In genomic region chr2:85058619-85058941, GRCh38 we compare ENCODE assay signal across 21 cellular contexts.
A peak's percentile ranks its signal among the peaks of the same experiment; 100 is the strongest.
DNase-seq lines count a peak whose midpoint lies in the region; ATAC-seq and TF ChIP-seq lines count a peak whose summit lies in the region.
"Had no signal": no experiment of that assay in that cellular context is flagged by ENCODE, and none has a peak within 500 bp of the region (broad histone marks: within the 10 kb centered on the region; RNA-seq: fewer than 3 reads in every experiment).

No MANE protein-coding gene starts in this region.

- no peaks in the 10 kb centered on the region for H3K27me3 ChIP-seq in adipocyte (replicated peaks; ENCODE audit: control insufficient read depth, insufficient read depth, low read length)
- H3K27me3 ChIP-seq in right lobe of liver = no peaks in the 10 kb centered on the region
- H3K27me3 ChIP-seq in prostate gland (replicated peaks; ENCODE audit: insufficient read depth) = no peaks in the 10 kb centered on the region
- H3K27me3 ChIP-seq: BLaER1 treated with 17β-estradiol and CSF1 and Interleukin-3, amounts not matched to agents 10 nM and 100 nM; breast epithelium had no signal

- H3K9ac ChIP-seq in adipocyte (ENCODE audit: low read length) = no peak overlapping the region
- H3K9ac ChIP-seq: BLaER1 treated with 17β-estradiol and CSF1 and Interleukin-3, amounts not matched to agents 10 nM and 100 nM had no signal

- H3K4me1 ChIP-seq in adipocyte (ENCODE audit: control insufficient read depth, insufficient read depth, low read length) = peaks cover 30% of the 10 kb centered on the region
- peaks cover 0 to 7% (median 0%) of the 10 kb centered on the region in 4 donors for H3K4me1 ChIP-seq in right lobe of liver
- no peaks in the 10 kb centered on the region for H3K4me1 ChIP-seq in prostate gland (replicated peaks)
- H3K4me1 ChIP-seq: breast epithelium, psoas muscle had no signal

- peak; percentile 41 to 59 (median 46) for ATAC-seq in right lobe of liver
- ATAC-seq: activated CD8-positive, alpha-beta T cell treated with anti-CD3 and anti-CD28 coated beads, Interleukin-2, amount 10 ng/mL, durations not matched to agents 7 days and 5 days; activated T-cell treated with anti-CD3 and anti-CD28 coated beads, Interleukin-2, amount 50 U/mL, for 72 hours had no signal

- TF ChIP-seq CTCF in right lobe of liver (IDR thresholded peaks at IDR 0.05) (no peak), prostate gland (IDR thresholded peaks at IDR 0.05) (no peak)

- H3K36me3 ChIP-seq in adipocyte (ENCODE audit: control insufficient read depth, insufficient read depth, low read length, severe bottlenecking) (peaks cover 12% of the 10 kb centered on the region), right lobe of liver (no peaks in the 10 kb centered on the region), prostate gland (no peaks in the 10 kb centered on the region)
- H3K36me3 ChIP-seq: breast epithelium had no signal

- DNase-seq in NCI-H2227 (lab: John Stamatoyannopoulos, UW; ENCODE audit: unreplicated experiment) (peak; percentile 72), NCI-H2227 treated with DMSO at 0.1 percent for 48 hours (lab: John Stamatoyannopoulos, UW) (no peak), adipocyte (ENCODE audit: low read depth) (no peak), right lobe of liver (no peak), superior temporal gyrus (ENCODE audit: extremely low spot score) (peak; percentile 20), prostate gland (ENCODE audit: low spot score) (no peak), SIG-M5 treated with dmso at 0.1 percent for 504 hours (lab: John Stamatoyannopoulos, UW; ENCODE audit: unreplicated experiment) (no peak)
- no peak for DNase-seq in activated CD8-positive, alpha-beta memory T cell treated with anti-CD3 and anti-CD28 coated beads for 24 hours
- DNase-seq: activated CD4-positive, CD25-positive, alpha-beta regulatory T cell; activated CD8-positive, alpha-beta T cell treated with anti-CD3 and anti-CD28 coated beads, Interleukin-2, amount 10 ng/mL, durations not matched to agents 7 days and 5 days; activated naive CD8-positive, alpha-beta T cell treated with anti-CD3 and anti-CD28 coated beads for 36 hours; activated T-cell treated with anti-CD3 and anti-CD28 coated beads, Interleukin-2, amount 50 U/mL, for 72 hours; left ventricle myocardium superior; NCI-H1930; NCI-H526; psoas muscle; SIG-M5; T-helper 2 cell had no signal

- no peaks in the 10 kb centered on the region for H3K9me3 ChIP-seq in adipocyte (ENCODE audit: control insufficient read depth, low read length)
- H3K9me3 ChIP-seq in right lobe of liver = no peaks in the 10 kb centered on the region
- H3K9me3 ChIP-seq in prostate gland = no peaks in the 10 kb centered on the region
- H3K9me3 ChIP-seq: BLaER1 treated with 17β-estradiol and CSF1 and Interleukin-3, amounts not matched to agents 10 nM and 100 nM; breast epithelium; psoas muscle; thoracic aorta had no signal

- no peak for TF ChIP-seq POLR2A in right lobe of liver (IDR thresholded peaks at IDR 0.05)
- TF ChIP-seq POLR2A in prostate gland (IDR thresholded peaks at IDR 0.05) = no peak

- WGBS in right lobe of liver (ENCODE audit: insufficient coverage, low coverage, low lambda C conversion rate, missing lambda C conversion rate) = 9% methylated on average over 6 of the region's 6 CpGs
- 21% methylated on average over 6 of the region's 6 CpGs for WGBS in prostate gland

- H3K27ac ChIP-seq in right lobe of liver = no peak overlapping the region
- no peak overlapping the region for H3K27ac ChIP-seq in prostate gland
- H3K27ac ChIP-seq: BLaER1 treated with 17β-estradiol and CSF1 and Interleukin-3, amounts not matched to agents 10 nM and 100 nM; psoas muscle; thoracic aorta had no signal

- H3K4me3 ChIP-seq in adipocyte (ENCODE audit: low read length) (peak overlapping the region; percentile 20), right lobe of liver (no peak overlapping the region), prostate gland (no peak overlapping the region)
- H3K4me3 ChIP-seq: BLaER1 treated with 17β-estradiol and CSF1 and Interleukin-3, amounts not matched to agents 10 nM and 100 nM; breast epithelium; psoas muscle; thoracic aorta had no signal

- intact Hi-C loops in right lobe of liver (cut with DNase I) (no loop called here), prostate gland (cut with DNase I) (no loop called here)

Comparison
In these comparisons a context has a peak if more than half of its experiments do, and no peak if none do; other contexts are left out.
1. DNase-seq: peak in NCI-H2227 (single experiment) and superior temporal gyrus (single experiment); none in NCI-H2227 treated with DMSO at 0.1 percent for 48 hours (single experiment), adipocyte (single experiment), right lobe of liver (0 of 3), prostate gland (single experiment), SIG-M5 treated with dmso at 0.1 percent for 504 hours (single experiment) and activated CD8-positive, alpha-beta memory T cell treated with anti-CD3 and anti-CD28 coated beads for 24 hours (single experiment).